Comparison of ENCODE assay signal across 29 cellular contexts in genomic region chr3:65915477-65915876, GRCh38.
"Had no signal": no experiment of that assay in that cellular context is flagged by ENCODE, and none has a peak within 500 bp of the region (broad histone marks: within the 10 kb centered on the region; RNA-seq: fewer than 3 reads in every experiment).

No MANE protein-coding gene starts in this region.

- H3K9me3 ChIP-seq: body of pancreas had no signal

- H3K27me3 ChIP-seq: ascending aorta, body of pancreas had no signal

- DNase-seq: activated CD4-positive, alpha-beta T cell treated with anti-CD3 and anti-CD28 coated beads for 48 hours; activated CD4-positive, alpha-beta T cell treated with anti-CD3 and anti-CD28 coated beads, Interleukin-2, amount 50 U/mL, for 48 hours; activated CD4-positive, CD25-positive, alpha-beta regulatory T cell treated with anti-CD3 and anti-CD28 coated beads, Interleukin-2, amount 50 U/mL, for 72 hours; activated CD8-positive, alpha-beta memory T cell treated with anti-CD3 and anti-CD28 coated beads, Interleukin-2, amount 10 ng/mL, durations not matched to agents 7 days and 5 days; activated effector memory CD4-positive, alpha-beta T cell treated with anti-CD3 and anti-CD28 coated beads, Interleukin-2, amount 50 U/mL, for 16 hours; activated naive CD4-positive, alpha-beta T cell treated with Interleukin-2 at 50 U/mL for 16 hours; activated naive CD8-positive, alpha-beta T cell treated with anti-CD3 and anti-CD28 coated beads, Interleukin-2, amount 50 U/mL, for 24 hours; activated T-cell treated with anti-CD3 and anti-CD28 coated beads, Interleukin-2, amount 50 U/mL, for 4 hours; amniotic stem cell; body of pancreas; central memory CD4-positive, alpha-beta T cell; NCI-H1105 treated with DMSO at 0.1 percent for 48 hours; NCI-H1436 treated with DMSO at 0.1 percent for 48 hours; NCI-H187; NCI-H2081; NCI-H2171 treated with DMSO at 0.1 percent for 48 hours; NCI-H226; NCI-H526 treated with DMSO at 0.1 percent for 48 hours; NCI-H82; NK-92 treated with Interleukin-12 subunit alpha and Interleukin-12 subunit beta, amount 100 ng/mL, for 24 hours; RPMI8226; T-cell; T-helper 2 cell had no signal

- ATAC-seq: activated CD8-positive, alpha-beta memory T cell treated with anti-CD3 and anti-CD28 coated beads, Interleukin-2, amount 10 ng/mL, durations not matched to agents 7 days and 5 days; activated naive CD4-positive, alpha-beta T cell treated with anti-CD3 and anti-CD28 coated beads, Interleukin-2, amount 50 U/mL, for 72 hours; activated naive CD8-positive, alpha-beta T cell treated with anti-CD3 and anti-CD28 coated beads, Interleukin-2, amount 50 U/mL, for 24 hours; activated T-cell treated with anti-CD3 and anti-CD28 coated beads, Interleukin-2, amount 50 U/mL, for 4 hours; body of pancreas; Panc1; Right ventricle myocardium inferior; T-cell had no signal

- H3K4me1 ChIP-seq: ascending aorta had no signal

- H3K4me3 ChIP-seq: ascending aorta, body of pancreas, SK-N-MC had no signal

- H3K36me3 ChIP-seq: ascending aorta had no signal

- H3K27ac ChIP-seq: ascending aorta, body of pancreas, SK-N-MC had no signal

- FAIRE-seq: bronchial epithelial cell had no signal
